8 cellular contexts compared by ENCODE assay signal in the genomic region with DNA sequence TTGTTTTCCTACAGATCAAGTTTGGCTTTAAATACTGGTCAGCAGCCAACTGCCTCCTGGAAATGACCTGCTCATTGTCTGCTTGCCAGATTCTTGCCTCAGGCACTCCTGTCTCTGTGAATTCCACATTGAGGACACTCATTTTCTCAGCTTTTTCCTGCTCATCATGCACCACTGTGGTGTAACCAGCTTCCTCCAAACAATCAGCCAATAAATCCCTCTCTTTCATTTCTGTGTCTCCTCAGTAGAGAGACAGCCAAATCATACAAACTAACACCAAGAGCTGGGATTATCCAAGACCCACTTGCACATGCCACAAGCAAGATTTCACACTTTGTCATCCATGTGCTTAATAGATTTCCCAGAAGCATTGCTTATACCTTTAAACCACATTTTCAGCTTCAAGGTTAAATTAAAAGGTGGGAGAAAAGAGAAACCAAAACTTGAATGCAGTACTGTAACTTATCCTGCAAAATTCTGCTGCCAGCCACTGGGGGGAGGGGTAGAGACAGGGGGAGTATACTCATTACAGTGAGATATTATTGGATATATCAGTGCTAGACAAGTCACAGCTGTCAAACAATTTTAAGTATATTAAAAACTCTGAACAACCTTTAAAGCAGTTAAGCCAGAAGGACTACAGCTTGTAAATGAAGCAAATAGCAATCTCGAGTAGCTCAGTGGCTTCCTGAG.
DNase-seq lines count a peak whose midpoint lies in the region; ATAC-seq and TF ChIP-seq lines count a peak whose summit lies in the region.

No MANE protein-coding gene starts in this region.

- H4K20me1 ChIP-seq in osteoblast (ENCODE audit: insufficient read depth, low read length) = peaks cover 6% of the 10 kb centered on the region

- peaks cover 67% of the 10 kb centered on the region for H3K4me1 Mint-ChIP-seq in activated T-cell treated with anti-CD3 and anti-CD28 coated beads, Interleukin-2, amount 50 U/mL, for 24 hours (ENCODE audit: low read depth)

- H3K27me3 Mint-ChIP-seq in activated T-cell treated with anti-CD3 and anti-CD28 coated beads, Interleukin-2, amount 50 U/mL, for 24 hours = no peaks in the 10 kb centered on the region

- peak overlapping the region; percentile 70 for H3K27ac ChIP-seq in osteoblast (ENCODE audit: low read depth, low read length)

- peak overlapping the region; percentile 74 for H3K4me2 ChIP-seq in osteoblast (ENCODE audit: insufficient read depth, low read length)

- H3K9me3 Mint-ChIP-seq in activated T-cell treated with anti-CD3 and anti-CD28 coated beads, Interleukin-2, amount 50 U/mL, for 24 hours = no peaks in the 10 kb centered on the region

- peaks cover 38% of the 10 kb centered on the region for H3K4me1 ChIP-seq in osteoblast (ENCODE audit: insufficient read depth, low read length)

- H2AFZ ChIP-seq in osteoblast (ENCODE audit: low read length) = no peak overlapping the region

- H3K4me3 ChIP-seq in osteoblast (ENCODE audit: insufficient read depth, low read length) = peak overlapping the region; percentile 63

- no peaks in the 10 kb centered on the region for H3K27me3 ChIP-seq in osteoblast (ENCODE audit: insufficient read depth, low read length)

- ATAC-seq in HG02870 (IDR thresholded peaks at IDR 0.05; ENCODE audit: unreplicated experiment) = no peak

- TF ChIP-seq CTCF in osteoblast (IDR thresholded peaks at IDR 0.05; ENCODE audit: extremely low read depth, low read depth, low read length) = peak; percentile 11

- H3K4me3 Mint-ChIP-seq in activated T-cell treated with anti-CD3 and anti-CD28 coated beads, Interleukin-2, amount 50 U/mL, for 24 hours = peak overlapping the region; percentile 4

- peak overlapping the region; percentile 82 for H3K27ac Mint-ChIP-seq in activated T-cell treated with anti-CD3 and anti-CD28 coated beads, Interleukin-2, amount 50 U/mL, for 24 hours

- peaks cover 66% of the 10 kb centered on the region for H3K79me2 ChIP-seq in osteoblast (ENCODE audit: insufficient read depth, low read length)

- DNase-seq in activated T-cell treated with anti-CD3 and anti-CD28 coated beads, Interleukin-2, amount 50 U/mL, for 24 hours = no peak
- DNase-seq in activated T-cell treated with anti-CD3 and anti-CD28 coated beads, Interleukin-2, amount 50 U/mL, for 48 hours = no peak
- DNase-seq in Kasumi-1 (lab: John Stamatoyannopoulos, UW) = peak; percentile 26 to 50
- DNase-seq in activated CD4-positive, alpha-beta T cell treated with anti-CD3 and anti-CD28 coated beads, Interleukin-2, amount 50 U/mL, for 1 hour = peak; percentile 7
- peak; percentile 93 for DNase-seq in fibroblast of peridontal ligament (ENCODE audit: extremely low read depth)
- no peak for DNase-seq in osteoblast (ENCODE audit: insufficient read length, low spot score, missing footprints)
- DNase-seq in KG1 (lab: John Stamatoyannopoulos, UW) = no peak

- H3K36me3 ChIP-seq in osteoblast (ENCODE audit: insufficient read depth, low read length) = no peaks in the 10 kb centered on the region

- H3K9me3 ChIP-seq in osteoblast (ENCODE audit: low read depth, low read length) = no peaks in the 10 kb centered on the region

- peaks cover 9% of the 10 kb centered on the region for H3K36me3 Mint-ChIP-seq in activated T-cell treated with anti-CD3 and anti-CD28 coated beads, Interleukin-2, amount 50 U/mL, for 24 hours (ENCODE audit: low read depth)

Comparison
In these comparisons a context has a peak if more than half of its experiments do, and no peak if none do; other contexts are left out.
1. DNase-seq: peak in Kasumi-1 (2 of 2), activated CD4-positive, alpha-beta T cell treated with anti-CD3 and anti-CD28 coated beads, Interleukin-2, amount 50 U/mL, for 1 hour (single experiment) and fibroblast of peridontal ligament (single experiment); none in activated T-cell treated with anti-CD3 and anti-CD28 coated beads, Interleukin-2, amount 50 U/mL, for 24 hours (single experiment), activated T-cell treated with anti-CD3 and anti-CD28 coated beads, Interleukin-2, amount 50 U/mL, for 48 hours (0 of 2), osteoblast (single experiment) and KG1 (single experiment).